In the genomic region with DNA sequence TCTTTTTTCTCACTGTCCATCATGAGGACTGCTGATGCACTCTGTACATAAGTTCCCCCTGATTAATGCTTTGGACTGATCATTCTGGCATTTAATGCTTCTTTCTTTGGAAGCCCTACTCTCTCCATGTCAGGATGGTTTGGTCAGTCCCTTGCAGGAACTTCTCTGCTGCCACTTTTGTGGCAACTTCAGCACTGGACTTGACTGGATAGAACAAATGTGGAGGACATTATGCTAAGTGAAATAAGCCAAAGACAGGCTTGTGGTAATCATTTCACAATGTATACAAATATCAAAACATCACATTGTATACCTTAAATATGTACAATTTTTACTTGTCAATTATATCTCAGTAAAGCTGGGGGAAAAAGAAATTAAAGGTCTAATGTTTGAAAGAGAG, we compare ENCODE assay signal across 1 cellular context.
A peak's percentile ranks its signal among the peaks of the same experiment; 100 is the strongest.
TF ChIP-seq lines count a peak whose summit lies in the region.

No MANE protein-coding gene starts in this region.

TF ChIP-seq in HEK293, 187 proteins besides CTCF, POLR2A, EP300 and RAD21 (continued from another document):
- TF ChIP-seq, protein P1, sequence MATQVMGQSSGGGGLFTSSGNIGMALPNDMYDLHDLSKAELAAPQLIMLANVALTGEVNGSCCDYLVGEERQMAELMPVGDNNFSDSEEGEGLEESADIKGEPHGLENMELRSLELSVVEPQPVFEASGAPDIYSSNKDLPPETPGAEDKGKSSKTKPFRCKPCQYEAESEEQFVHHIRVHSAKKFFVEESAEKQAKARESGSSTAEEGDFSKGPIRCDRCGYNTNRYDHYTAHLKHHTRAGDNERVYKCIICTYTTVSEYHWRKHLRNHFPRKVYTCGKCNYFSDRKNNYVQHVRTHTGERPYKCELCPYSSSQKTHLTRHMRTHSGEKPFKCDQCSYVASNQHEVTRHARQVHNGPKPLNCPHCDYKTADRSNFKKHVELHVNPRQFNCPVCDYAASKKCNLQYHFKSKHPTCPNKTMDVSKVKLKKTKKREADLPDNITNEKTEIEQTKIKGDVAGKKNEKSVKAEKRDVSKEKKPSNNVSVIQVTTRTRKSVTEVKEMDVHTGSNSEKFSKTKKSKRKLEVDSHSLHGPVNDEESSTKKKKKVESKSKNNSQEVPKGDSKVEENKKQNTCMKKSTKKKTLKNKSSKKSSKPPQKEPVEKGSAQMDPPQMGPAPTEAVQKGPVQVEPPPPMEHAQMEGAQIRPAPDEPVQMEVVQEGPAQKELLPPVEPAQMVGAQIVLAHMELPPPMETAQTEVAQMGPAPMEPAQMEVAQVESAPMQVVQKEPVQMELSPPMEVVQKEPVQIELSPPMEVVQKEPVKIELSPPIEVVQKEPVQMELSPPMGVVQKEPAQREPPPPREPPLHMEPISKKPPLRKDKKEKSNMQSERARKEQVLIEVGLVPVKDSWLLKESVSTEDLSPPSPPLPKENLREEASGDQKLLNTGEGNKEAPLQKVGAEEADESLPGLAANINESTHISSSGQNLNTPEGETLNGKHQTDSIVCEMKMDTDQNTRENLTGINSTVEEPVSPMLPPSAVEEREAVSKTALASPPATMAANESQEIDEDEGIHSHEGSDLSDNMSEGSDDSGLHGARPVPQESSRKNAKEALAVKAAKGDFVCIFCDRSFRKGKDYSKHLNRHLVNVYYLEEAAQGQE (tag by site-specific recombination; IDR thresholded peaks at IDR 0.05), result peak; percentile 55; the same call in 1 of the 2 replicates
- TF ChIP-seq ZNF664 (tag by site-specific recombination; IDR thresholded peaks at IDR 0.05), result 0 out of 2 replicates have a peak, but pooled peaks have one; percentile 26
TF ChIP-seq in HEK293: peak in this region for 2.
